In genomic region chr6:29847871-29848630, GRCh38 we compare ENCODE assay signal across 8 cellular contexts. TPM values are rescaled to one million over a fixed set of nuclear protein-coding genes. Genes with fewer than 3 reads are reported as not detected.
A peak's percentile ranks its signal among the peaks of the same experiment; 100 is the strongest.
DNase-seq lines count a peak whose midpoint lies in the region; ATAC-seq, FAIRE-seq and TF ChIP-seq lines count a peak whose summit lies in the region.

No MANE protein-coding gene starts in this region.

- no peak for FAIRE-seq in kidney (lab: Jason Lieb, UNC)

- in situ Hi-C loops in ACHN (cut with HindIII; ENCODE audit: low pct_ligation_motif_present, low pct_unique_long_range_greater_than_20kb, low sequenced_read_pairs) = no loop called here

- peaks cover 0 to 1% of the 10 kb centered on the region in 2 donors for H3K9me3 ChIP-seq in kidney (ENCODE audit: control insufficient read depth in 1 of 2, low read length in 2 of 2)

- H3K4me3 ChIP-seq in cardiac fibroblast (replicated peaks in 1 of 2; ENCODE audit: low read depth in 2 of 2, low read length in 2 of 2) (no peak overlapping the region), kidney (ENCODE audit: low read length in 2 of 2) (no peak overlapping the region)

- no peaks in the 10 kb centered on the region for H3K36me3 ChIP-seq in kidney (ENCODE audit: control insufficient read depth in 1 of 2, insufficient read depth in 2 of 2, low read length in 2 of 2)

- ATAC-seq in GM19035 (IDR thresholded peaks at IDR 0.05; ENCODE audit: unreplicated experiment) = peak; percentile 58
- peak; percentile 60 to 62 for ATAC-seq in activated CD4-positive, CD25-positive, alpha-beta regulatory T cell treated with anti-CD3 and anti-CD28 coated beads, Interleukin-2, amount 50 U/mL, for 24 hours
- no peak for ATAC-seq in GM18511 (IDR thresholded peaks at IDR 0.05; ENCODE audit: unreplicated experiment)

- H3K27ac ChIP-seq in kidney (ENCODE audit: low read depth in 2 of 2, low read length in 2 of 2) = no peak overlapping the region

- H3K9ac ChIP-seq in kidney (ENCODE audit: low read length in 2 of 2) = no peak overlapping the region

- intact Hi-C loops in kidney (cut with DNase I) = no loop called here

- peak; percentile 60 for DNase-seq in ACHN
- DNase-seq in NCI-H2227 (lab: John Stamatoyannopoulos, UW; ENCODE audit: unreplicated experiment) = peak; percentile 84
- peak; percentile 67 to 68 for DNase-seq in cardiac fibroblast (ENCODE audit: low read depth in 2 of 2)
- peak; percentile 89 for DNase-seq in kidney
- peak; percentile 81 for DNase-seq in stimulated activated CD4-positive, alpha-beta T cell treated with anti-CD3 and anti-CD28 coated beads, Interleukin-1b, Interleukin-23, amount 100 ng/mL, for 48 hours

- H3K4me1 ChIP-seq in kidney (ENCODE audit: control insufficient read depth in 1 of 2, insufficient read depth in 1 of 2, low read depth in 1 of 2, low read length in 2 of 2) = peaks cover 0 to 4% of the 10 kb centered on the region in 2 donors

- TF ChIP-seq CTCF in cardiac fibroblast (IDR thresholded peaks at IDR 0.05; ENCODE audit: low read depth, low read length) (peak; percentile 91), kidney (IDR thresholded peaks at IDR 0.05; ENCODE audit: borderline replicate concordance, extremely low read depth, insufficient read depth) (peak; percentile 96)

RNA-seq across cellular contexts. Expression of gene HLA-G, which starts 20.4 kb away (rescaled TPM):
- total RNA-seq in kidney = 0.35 TPM
- 0.37 TPM for polyA plus RNA-seq in kidney (ENCODE audit: insufficient read depth, low read depth, low replicate concordance)
